ENCODE assay signal across 15 cellular contexts in genomic region chr5:31730139-31730538, GRCh38.
DNase-seq lines count a peak whose midpoint lies in the region; ATAC-seq and TF ChIP-seq lines count a peak whose summit lies in the region.
"Had no signal": no experiment of that assay in that cellular context is flagged by ENCODE, and none has a peak within 500 bp of the region (broad histone marks: within the 10 kb centered on the region; RNA-seq: fewer than 3 reads in every experiment).

No MANE protein-coding gene starts in this region.

- peak overlapping the region; percentile 29 for H2BK5ac ChIP-seq in H9 (ENCODE audit: insufficient read length, low read length)

- H3T11ph ChIP-seq in H9 (ENCODE audit: low read length) = no peak overlapping the region

- no peaks in the 10 kb centered on the region; a peak in 1 of 7 replicates for H3K36me3 Mint-ChIP-seq in H9 (ENCODE audit: insufficient read depth in 1 of 3, low read depth in 3 of 3)
- H3K36me3 Mint-ChIP-seq in nephron progenitor cell (ENCODE audit: low read depth) = no peaks in the 10 kb centered on the region
- H3K36me3 Mint-ChIP-seq: CD4-positive, alpha-beta memory T cell had no signal

- no peak overlapping the region for H2AFZ ChIP-seq in H9 (ENCODE audit: low read length)

- no peak overlapping the region for H3K56ac ChIP-seq in H9 (ENCODE audit: insufficient read length, low read depth, low read length)

- H3K4me2 ChIP-seq in H9 (ENCODE audit: insufficient read depth, insufficient read length, low read length) = no peak overlapping the region

- DNase-seq in H9 (no peak), SHP77 treated with DMSO at 0.1 percent for 48 hours (lab: John Stamatoyannopoulos, UW) (peak; percentile 48), nephron progenitor cell (no peak), breast epithelium (ENCODE audit: low spot score in 2 of 2) (no peak)
- DNase-seq: BE2C; CD4-positive, alpha-beta memory T cell; DND-41; GDM1; H7; NCI-H1092; NCI-H446 treated with DMSO at 0.1 percent for 48 hours; NCI-H82 had no signal

- H3K18ac ChIP-seq in H9 (ENCODE audit: insufficient read length, low read depth, low read length) = peak overlapping the region; percentile 42

- no peaks in the 10 kb centered on the region for H3K79me2 ChIP-seq in H9 (ENCODE audit: insufficient read depth, low read length)

- intact Hi-C loops in breast epithelium (cut with DNase I; ENCODE audit: low total_unique reads) = no loop called here

- peak overlapping the region; percentile 10 to 96 (median 94); a peak in 5 of 7 replicates for H3K27ac Mint-ChIP-seq in H9
- H3K27ac Mint-ChIP-seq in nephron progenitor cell = peak overlapping the region; percentile 41

- no peak overlapping the region for H2AK5ac ChIP-seq in H9 (ENCODE audit: insufficient read length, low read length)

- no peak overlapping the region for H3K4me3 ChIP-seq in HUES6 (ENCODE audit: low read depth, low read length)
- no peak overlapping the region for H3K4me3 ChIP-seq in breast epithelium

- H2BK15ac ChIP-seq in H9 (ENCODE audit: low read depth, low read length) = no peak overlapping the region

- TF ChIP-seq CTCF in H9 (conservative IDR thresholded peaks at IDR 0.05) (no peak), nephron progenitor cell (IDR thresholded peaks at IDR 0.05) (no peak), breast epithelium (IDR thresholded peaks at IDR 0.05) (no peak)

- H3K4me3 Mint-ChIP-seq in H9 (no peak overlapping the region), nephron progenitor cell (no peak overlapping the region)

- H3K14ac ChIP-seq in H9 (ENCODE audit: insufficient read depth, low read length) = peak overlapping the region; percentile 8; the same call in 1 of the 2 replicates

- no peaks in the 10 kb centered on the region for H3K27me3 ChIP-seq in H9 (ENCODE audit: insufficient read depth, low read length)
- no peaks in the 10 kb centered on the region for H3K27me3 ChIP-seq in HUES6 (ENCODE audit: control insufficient read depth, insufficient read depth, low read length)
- no peaks in the 10 kb centered on the region for H3K27me3 ChIP-seq in breast epithelium
- H3K27me3 ChIP-seq: BE2C had no signal

- H3K9me3 Mint-ChIP-seq in H9 (no peaks in the 10 kb centered on the region; a peak in 1 of 5 replicates), nephron progenitor cell (no peaks in the 10 kb centered on the region)

- no peak overlapping the region for H4K91ac ChIP-seq in H9 (ENCODE audit: insufficient read length, low read depth, low read length)

- no peak overlapping the region for H4K8ac ChIP-seq in H9 (replicated peaks; ENCODE audit: insufficient read length, low read depth, low read length)

- H3K79me1 ChIP-seq in H9 (ENCODE audit: insufficient read depth, low read depth, low read length, poor library complexity, severe bottlenecking) = no peaks in the 10 kb centered on the region

- peak overlapping the region; percentile 92 for H2BK20ac ChIP-seq in H9 (ENCODE audit: low read depth, low read length, poor library complexity, severe bottlenecking)

- no peak for TF ChIP-seq POLR2A in breast epithelium (IDR thresholded peaks at IDR 0.05)

- WGBS in H9 (ENCODE audit: extremely low coverage, insufficient read length, low lambda C conversion rate) = no CpG with 5 or more reads among the region's 3 CpGs

- H2BK12ac ChIP-seq in H9 (ENCODE audit: insufficient read length, low read depth, low read length) = no peak overlapping the region

- H3K4me1 Mint-ChIP-seq in H9 = peaks cover 32 to 39% of the 10 kb centered on the region in 2 experiments
- peaks cover 35% of the 10 kb centered on the region for H3K4me1 Mint-ChIP-seq in nephron progenitor cell

- H2BK120ac ChIP-seq in H9 (ENCODE audit: low read depth, low read length, poor library complexity, severe bottlenecking) = no peak overlapping the region

- H3K23me2 ChIP-seq in H9 (ENCODE audit: insufficient read length, low read depth, low read length, poor library complexity, severe bottlenecking) = no peaks in the 10 kb centered on the region

- H3K9ac ChIP-seq in H9 (ENCODE audit: extremely low read depth, insufficient read length, low read length) (no peak overlapping the region), HUES6 (ENCODE audit: low read length) (peak overlapping the region; percentile 34)

- ATAC-seq in HG02571 (IDR thresholded peaks at IDR 0.05; ENCODE audit: unreplicated experiment) = no peak
- ATAC-seq in HG03135 (IDR thresholded peaks at IDR 0.05; ENCODE audit: unreplicated experiment) = no peak

- H3K36me3 ChIP-seq in HUES6 (ENCODE audit: control insufficient read depth, insufficient read depth, low read length) (no peaks in the 10 kb centered on the region), breast epithelium (no peaks in the 10 kb centered on the region)
- H3K36me3 ChIP-seq: BE2C had no signal

- no peak overlapping the region for H4K5ac ChIP-seq in H9 (ENCODE audit: insufficient read length, low read depth, low read length)

- peak overlapping the region; percentile 85 for H3K27ac ChIP-seq in H9 (ENCODE audit: insufficient read length, low read depth, low read length)
- H3K27ac ChIP-seq in HUES6 (ENCODE audit: low read depth, low read length) = peak overlapping the region; percentile 91; the same call in 1 of the 2 replicates
- H3K27ac ChIP-seq in breast epithelium = no peak overlapping the region

- H4K20me1 ChIP-seq in H9 (ENCODE audit: control insufficient read depth, insufficient read depth, insufficient read length) = no peaks in the 10 kb centered on the region

- no peak overlapping the region for H3K23ac ChIP-seq in H9 (ENCODE audit: insufficient read length, low read depth, low read length)

- no peak overlapping the region; the same call in 1 of the 2 replicates for H3K4ac ChIP-seq in H9 (ENCODE audit: low read depth, low read length)

- peaks cover 3% of the 10 kb centered on the region; the same call in 1 of the 2 replicates for H3K27me3 Mint-ChIP-seq in H9 (ENCODE audit: low read depth)
- H3K27me3 Mint-ChIP-seq in nephron progenitor cell (ENCODE audit: low read depth, poor library complexity) = peaks cover 15% of the 10 kb centered on the region
- H3K27me3 Mint-ChIP-seq: CD4-positive, alpha-beta memory T cell had no signal

- H3K9me3 ChIP-seq in H9 (ENCODE audit: control insufficient read depth, low read depth, low read length) = no peaks in the 10 kb centered on the region
- no peaks in the 10 kb centered on the region for H3K9me3 ChIP-seq in HUES6 (ENCODE audit: control insufficient read depth, insufficient read depth, low read depth, low read length)
- H3K9me3 ChIP-seq in breast epithelium = no peaks in the 10 kb centered on the region
- H3K9me3 ChIP-seq: BE2C had no signal

- H3K4me1 ChIP-seq in H9 (ENCODE audit: insufficient read depth, low read length) = peaks cover 14% of the 10 kb centered on the region; the same call in 1 of the 2 replicates
- H3K4me1 ChIP-seq in HUES6 (ENCODE audit: control insufficient read depth, insufficient read depth, low read length) = peaks cover 38% of the 10 kb centered on the region
- no peaks in the 10 kb centered on the region for H3K4me1 ChIP-seq in breast epithelium
- H3K4me1 ChIP-seq: BE2C had no signal

Comparison
In these comparisons a context has a peak if more than half of its experiments do, and no peak if none do; other contexts are left out.
1. H3K27ac ChIP-seq: peak in H9 (single experiment) and HUES6 (single experiment); none in breast epithelium (0 of 2).